1 cellular context compared by ENCODE assay signal in genomic region chr20:32527052-32527446, GRCh38.
TF ChIP-seq lines count a peak whose summit lies in the region.

No MANE protein-coding gene starts in this region.

TF ChIP-seq in GM23338, 12 proteins besides CTCF, POLR2A, EP300 and RAD21 (continued from another document):
- TF ChIP-seq ZNF462 (CRISPR knock-in tag; IDR thresholded peaks at IDR 0.05) (no peak), CREB1 (CRISPR knock-in tag; IDR thresholded peaks at IDR 0.05; ENCODE audit: low read depth) (no peak), ZNF331 (CRISPR knock-in tag; IDR thresholded peaks at IDR 0.05; ENCODE audit: low read depth) (no peak), EZH2phosphoT487 (IDR thresholded peaks at IDR 0.05; ENCODE audit: unreplicated experiment) (no peak), NANOG (IDR thresholded peaks at IDR 0.05; ENCODE audit: borderline replicate concordance) (no peak), POLR2AphosphoS5 (IDR thresholded peaks at IDR 0.05; ENCODE audit: low read depth) (no peak), REST (IDR thresholded peaks at IDR 0.05; ENCODE audit: unreplicated experiment) (no peak), ETS1 (IDR thresholded peaks at IDR 0.05) (no peak), STAT1 (IDR thresholded peaks at IDR 0.05; ENCODE audit: unreplicated experiment) (no peak), ZNF114 (CRISPR knock-in tag; IDR thresholded peaks at IDR 0.05) (no peak), EZH2 (IDR thresholded peaks at IDR 0.05; ENCODE audit: low read depth, unreplicated experiment) (no peak)
TF ChIP-seq in GM23338: peak in this region for 0.
